In genomic region chr14:104820669-104821228, GRCh38 we compare ENCODE assay signal across 8 cellular contexts. TPM values are rescaled to one million over a fixed set of nuclear protein-coding genes. Genes with fewer than 3 reads are reported as not detected.
DNase-seq lines count a peak whose midpoint lies in the region; ATAC-seq and TF ChIP-seq lines count a peak whose summit lies in the region.

No MANE protein-coding gene starts in this region.

- CTCF ChIA-PET in Panc1 (lab: Charles Lee), result interaction anchor here (0.7 to 0.9 kb wide), 2 partner anchors 38 to 51 kb away, joined by 3 to 4 read pairs; no protein-coding TSS in a partner anchor

- H3K9me3 ChIP-seq in Panc1 (ENCODE audit: control insufficient read depth, insufficient read depth, low read depth, low read length) (no peaks in the 10 kb centered on the region), fibroblast of lung (ENCODE audit: control insufficient read depth, insufficient read depth, low read depth, low read length) (no peaks in the 10 kb centered on the region), neural cell (ENCODE audit: low read length) (no peaks in the 10 kb centered on the region)

- H2AFZ ChIP-seq in fibroblast of lung (ENCODE audit: low read length), result no peak overlapping the region
- H2AFZ ChIP-seq in neural cell (ENCODE audit: low read depth, low read length), result no peak overlapping the region

- no peaks in the 10 kb centered on the region; the same call in 1 of the 2 replicates for H3K36me3 ChIP-seq in Panc1 (ENCODE audit: control insufficient read depth, insufficient read depth, low read length)
- no peaks in the 10 kb centered on the region for H3K36me3 ChIP-seq in fibroblast of lung (ENCODE audit: control insufficient read depth, insufficient read depth, low read length)
- no peaks in the 10 kb centered on the region for H3K36me3 ChIP-seq in neural cell (ENCODE audit: insufficient read depth, low read length)

- POLR2A ChIA-PET in Panc1 (lab: Charles Lee), result interaction anchor here (1.1 kb wide), 2 partner anchors 52 to 215 kb away, joined by 3 to 5 read pairs; no protein-coding TSS in a partner anchor

- peaks cover 18% of the 10 kb centered on the region for H3K4me1 ChIP-seq in Panc1 (ENCODE audit: control insufficient read depth, insufficient read depth, low read length)
- H3K4me1 ChIP-seq in fibroblast of lung (ENCODE audit: control insufficient read depth, extremely low read depth, insufficient read depth, low read length), result peaks cover 6% of the 10 kb centered on the region

- H3K4me2 ChIP-seq in fibroblast of lung (ENCODE audit: extremely low read depth, insufficient read depth, low read length) (no peak overlapping the region), neural cell (ENCODE audit: low read length) (no peak overlapping the region)

- H3K79me2 ChIP-seq in fibroblast of lung (ENCODE audit: control insufficient read depth, insufficient read depth, low read length) (no peaks in the 10 kb centered on the region), neural cell (replicated peaks; ENCODE audit: insufficient read depth, low read length) (no peaks in the 10 kb centered on the region)

- no peak for TF ChIP-seq EP300 in neural cell (conservative IDR thresholded peaks at IDR 0.05; ENCODE audit: poor library complexity, severe bottlenecking)

- H3F3A ChIP-seq in neural cell (ENCODE audit: insufficient read depth, low read length, poor library complexity, severe bottlenecking), result no peaks in the 10 kb centered on the region

- TF ChIP-seq CTCF in Panc1 (IDR thresholded peaks at IDR 0.05), result peak; percentile 80
- peak; percentile 60 to 79 for TF ChIP-seq CTCF in fibroblast of lung (conservative IDR thresholded peaks at IDR 0.05 in 1 of 2, IDR thresholded peaks at IDR 0.05 in 1 of 2; ENCODE audit: low read depth in 1 of 2, low read length in 2 of 2)
- peak; percentile 41 for TF ChIP-seq CTCF in neural cell (IDR thresholded peaks at IDR 0.05; ENCODE audit: poor library complexity, severe bottlenecking)
- no peak for TF ChIP-seq CTCF in coronary artery (IDR thresholded peaks at IDR 0.05)

- H3K27ac ChIP-seq in Panc1 (ENCODE audit: low read length) (peak overlapping the region; percentile 21; the same call in 1 of the 2 replicates), fibroblast of lung (ENCODE audit: insufficient read depth, low read length) (no peak overlapping the region), neural cell (ENCODE audit: low read length) (no peak overlapping the region), coronary artery (no peak overlapping the region)

- in situ Hi-C loops in Panc1 (cut with HindIII; ENCODE audit: low pct_unique_long_range_greater_than_20kb, low sequenced_read_pairs), result no loop called here

- H3K27me3 ChIP-seq in Panc1 (ENCODE audit: control insufficient read depth, insufficient read depth, low read length) (no peaks in the 10 kb centered on the region), fibroblast of lung (ENCODE audit: control insufficient read depth, insufficient read depth, low read length) (no peaks in the 10 kb centered on the region), neural cell (ENCODE audit: insufficient read depth, low read depth, low read length) (peaks cover 3% of the 10 kb centered on the region)

- H3K9ac ChIP-seq in fibroblast of lung (ENCODE audit: insufficient read depth, low read length) (no peak overlapping the region), neural cell (ENCODE audit: low read length) (no peak overlapping the region)

- DNase-seq in DMS 273 (lab: John Stamatoyannopoulos, UW; ENCODE audit: unreplicated experiment), result peak; percentile 93
- no peak for DNase-seq in Panc1 (ENCODE audit: low read depth, low spot score)
- peak; percentile 72 to 75 for DNase-seq in fibroblast of lung (ENCODE audit: low read depth in 2 of 2)
- no peak for DNase-seq in coronary artery (ENCODE audit: low spot score)
- no peak for DNase-seq in T-helper 1 cell
- no peak for DNase-seq in activated T-cell treated with anti-CD3 and anti-CD28 coated beads, Interleukin-2, amount 50 U/mL, for 1 hour
- DNase-seq in NCI-H128 (lab: John Stamatoyannopoulos, UW; ENCODE audit: unreplicated experiment), result no peak

- no peaks in the 10 kb centered on the region for H3K9me2 ChIP-seq in neural cell (ENCODE audit: insufficient read depth, low read length)

- H4K20me1 ChIP-seq in fibroblast of lung (ENCODE audit: control insufficient read depth, extremely low read depth, insufficient read depth, low read length) (no peaks in the 10 kb centered on the region), neural cell (ENCODE audit: insufficient read depth) (no peaks in the 10 kb centered on the region)

- ATAC-seq in Panc1, result peak; percentile 90

- TF ChIP-seq RAD21 in neural cell (conservative IDR thresholded peaks at IDR 0.05), result no peak

- intact Hi-C loops in Panc1 (cut with micrococcal nuclease; ENCODE audit: unreplicated experiment), result no loop called here

- BruUV-seq in Panc1 (replicated peaks; lab: Mats Ljungman, UMichigan), result no TSS peak

- H3K4me3 ChIP-seq in Panc1 (ENCODE audit: low read depth in 2 of 2, low read length in 2 of 2), result no peak overlapping the region
- no peak overlapping the region for H3K4me3 ChIP-seq in fibroblast of lung (replicated peaks in 1 of 4; ENCODE audit: control extremely low read depth in 1 of 4, insufficient read depth in 1 of 4, low read depth in 3 of 4, low read length in 4 of 4)
- no peak overlapping the region for H3K4me3 ChIP-seq in neural cell (ENCODE audit: low read length)
- no peak overlapping the region for H3K4me3 ChIP-seq in coronary artery

TF ChIP-seq in neural cell, 6 proteins besides CTCF, POLR2A, EP300 and RAD21:
- TF ChIP-seq POLR2AphosphoS5 (IDR thresholded peaks at IDR 0.05) (no peak), REST (IDR thresholded peaks at IDR 0.05; ENCODE audit: borderline replicate concordance) (no peak), EZH2 (IDR thresholded peaks at IDR 0.05; ENCODE audit: borderline replicate concordance, insufficient read depth, low read length, poor library complexity, severe bottlenecking) (no peak), TAF1 (IDR thresholded peaks at IDR 0.05; ENCODE audit: low read depth) (no peak), SMC3 (conservative IDR thresholded peaks at IDR 0.05; ENCODE audit: poor library complexity) (no peak), MXI1 (conservative IDR thresholded peaks at IDR 0.05; ENCODE audit: poor library complexity, severe bottlenecking) (no peak)

RNA-seq across cellular contexts. Expression of gene ZBTB42, which starts 19.8 kb away (rescaled TPM):
- total RNA-seq in Panc1 (2021; ENCODE audit: unreplicated experiment), result 16.5 TPM
- polyA plus RNA-seq in Panc1 (2012; ENCODE audit: insufficient read length), result 17.3 TPM
- 2.3 and 2.8 TPM in 2 replicates for total RNA-seq in fibroblast of lung
- polyA plus RNA-seq in fibroblast of lung, result 0.99 and 1.1 TPM in 2 replicates
- polyA plus RNA-seq in fibroblast of lung (2012), result 1.7 and 2.1 TPM in 2 replicates
- 2.6 and 4.9 TPM in 2 replicates for polyA minus RNA-seq in fibroblast of lung (ENCODE audit: low replicate concordance)
- not detected in 2 replicates for polyA plus RNA-seq in neural cell
- polyA minus RNA-seq in neural cell, result 0.49 TPM in 1 of 2 replicates, not detected in the other

RNA-seq across cellular contexts. Expression of gene AKT1, which starts 25.2 kb away (rescaled TPM):
- total RNA-seq in Panc1 (2021; ENCODE audit: unreplicated experiment), result 175 TPM
- 296 TPM for polyA plus RNA-seq in Panc1 (2012; ENCODE audit: insufficient read length)
- total RNA-seq in fibroblast of lung, result 127 and 131 TPM in 2 replicates
- polyA plus RNA-seq in fibroblast of lung, result 83.2 and 109 TPM in 2 replicates
- 98.5 and 138 TPM in 2 replicates for polyA plus RNA-seq in fibroblast of lung (2012)
- polyA minus RNA-seq in fibroblast of lung (ENCODE audit: low replicate concordance), result 376 and 400 TPM in 2 replicates
- 159 and 164 TPM in 2 replicates for polyA plus RNA-seq in neural cell
- 162 and 169 TPM in 2 replicates for polyA minus RNA-seq in neural cell

RNA-seq across cellular contexts. Expression of gene CEP170B, which starts 44.3 kb away (rescaled TPM):
- total RNA-seq in Panc1 (2021; ENCODE audit: unreplicated experiment) (17.8 TPM), fibroblast of lung (10.3 and 13.9 TPM in 2 replicates)
- 14.5 TPM for polyA plus RNA-seq in Panc1 (2012; ENCODE audit: insufficient read length)
- polyA plus RNA-seq in fibroblast of lung (4.0 and 6.2 TPM in 2 replicates), neural cell (11.6 and 13.2 TPM in 2 replicates)
- polyA plus RNA-seq in fibroblast of lung (2012), result 10.2 and 14.1 TPM in 2 replicates
- polyA minus RNA-seq in fibroblast of lung (ENCODE audit: low replicate concordance) (7.9 and 8.6 TPM in 2 replicates), neural cell (21.1 and 27.5 TPM in 2 replicates)

Comparison
In these comparisons a context has a peak if more than half of its experiments do, and no peak if none do; other contexts are left out.
1. DNase-seq: peak in DMS 273 (single experiment) and fibroblast of lung (2 of 2); none in Panc1 (single experiment), coronary artery (single experiment), T-helper 1 cell (0 of 5), activated T-cell treated with anti-CD3 and anti-CD28 coated beads, Interleukin-2, amount 50 U/mL, for 1 hour (single experiment) and NCI-H128 (single experiment).